ENCODE assay signal across 1 cellular context in the genomic region with DNA sequence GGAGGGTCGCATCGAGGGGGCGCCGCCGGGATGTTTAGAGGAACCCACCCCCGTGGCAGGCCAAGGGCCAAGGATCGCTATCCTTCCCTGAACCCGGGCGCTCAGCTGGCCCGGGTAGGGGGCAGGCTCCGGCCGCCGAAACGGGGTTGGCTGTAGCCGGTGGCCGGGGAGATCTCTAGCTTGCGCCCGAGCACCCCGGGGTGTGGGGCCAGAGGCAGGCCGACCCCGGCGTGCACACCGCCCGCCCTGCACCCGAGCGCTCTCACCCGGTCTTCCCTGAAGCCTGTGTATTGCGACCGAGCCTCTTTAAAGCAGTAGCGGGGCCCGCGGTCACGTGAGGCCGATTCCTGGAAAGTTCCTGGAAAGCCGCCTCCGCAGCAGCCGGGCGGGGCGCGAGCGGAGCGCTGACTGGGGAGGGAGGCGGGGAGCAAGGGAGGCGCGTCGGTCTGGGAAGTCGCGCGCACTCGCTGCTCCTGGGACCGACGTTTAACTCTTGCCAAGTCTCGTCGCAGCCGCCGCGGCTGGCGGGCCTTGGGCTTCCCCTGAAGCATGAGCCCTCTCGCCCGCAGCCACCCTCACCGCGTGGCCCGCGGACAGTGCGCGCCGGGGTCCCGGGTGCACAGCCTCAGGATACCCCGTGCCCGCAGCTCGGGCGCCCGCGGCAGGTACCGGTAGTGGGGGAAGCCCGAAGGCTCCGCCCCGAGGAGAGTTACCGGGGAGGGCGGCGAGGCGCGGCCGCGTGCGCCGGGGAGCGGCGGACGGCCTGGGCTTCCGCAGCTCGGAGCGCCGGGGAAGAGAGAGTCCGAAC.
TF ChIP-seq lines count a peak whose summit lies in the region.

No MANE protein-coding gene starts in this region.

TF ChIP-seq in WTC11, 78 proteins besides CTCF, POLR2A, EP300 and RAD21 (continued from another document and continues in another):
- TF ChIP-seq, protein P1, sequence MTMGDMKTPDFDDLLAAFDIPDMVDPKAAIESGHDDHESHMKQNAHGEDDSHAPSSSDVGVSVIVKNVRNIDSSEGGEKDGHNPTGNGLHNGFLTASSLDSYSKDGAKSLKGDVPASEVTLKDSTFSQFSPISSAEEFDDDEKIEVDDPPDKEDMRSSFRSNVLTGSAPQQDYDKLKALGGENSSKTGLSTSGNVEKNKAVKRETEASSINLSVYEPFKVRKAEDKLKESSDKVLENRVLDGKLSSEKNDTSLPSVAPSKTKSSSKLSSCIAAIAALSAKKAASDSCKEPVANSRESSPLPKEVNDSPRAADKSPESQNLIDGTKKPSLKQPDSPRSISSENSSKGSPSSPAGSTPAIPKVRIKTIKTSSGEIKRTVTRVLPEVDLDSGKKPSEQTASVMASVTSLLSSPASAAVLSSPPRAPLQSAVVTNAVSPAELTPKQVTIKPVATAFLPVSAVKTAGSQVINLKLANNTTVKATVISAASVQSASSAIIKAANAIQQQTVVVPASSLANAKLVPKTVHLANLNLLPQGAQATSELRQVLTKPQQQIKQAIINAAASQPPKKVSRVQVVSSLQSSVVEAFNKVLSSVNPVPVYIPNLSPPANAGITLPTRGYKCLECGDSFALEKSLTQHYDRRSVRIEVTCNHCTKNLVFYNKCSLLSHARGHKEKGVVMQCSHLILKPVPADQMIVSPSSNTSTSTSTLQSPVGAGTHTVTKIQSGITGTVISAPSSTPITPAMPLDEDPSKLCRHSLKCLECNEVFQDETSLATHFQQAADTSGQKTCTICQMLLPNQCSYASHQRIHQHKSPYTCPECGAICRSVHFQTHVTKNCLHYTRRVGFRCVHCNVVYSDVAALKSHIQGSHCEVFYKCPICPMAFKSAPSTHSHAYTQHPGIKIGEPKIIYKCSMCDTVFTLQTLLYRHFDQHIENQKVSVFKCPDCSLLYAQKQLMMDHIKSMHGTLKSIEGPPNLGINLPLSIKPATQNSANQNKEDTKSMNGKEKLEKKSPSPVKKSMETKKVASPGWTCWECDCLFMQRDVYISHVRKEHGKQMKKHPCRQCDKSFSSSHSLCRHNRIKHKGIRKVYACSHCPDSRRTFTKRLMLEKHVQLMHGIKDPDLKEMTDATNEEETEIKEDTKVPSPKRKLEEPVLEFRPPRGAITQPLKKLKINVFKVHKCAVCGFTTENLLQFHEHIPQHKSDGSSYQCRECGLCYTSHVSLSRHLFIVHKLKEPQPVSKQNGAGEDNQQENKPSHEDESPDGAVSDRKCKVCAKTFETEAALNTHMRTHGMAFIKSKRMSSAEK (CRISPR knock-in tag; IDR thresholded peaks at IDR 0.05; ENCODE audit: borderline replicate concordance) = no peak
- TF ChIP-seq ZNF416 (CRISPR knock-in tag; IDR thresholded peaks at IDR 0.05) (no peak), MYBL2 (CRISPR knock-in tag; IDR thresholded peaks at IDR 0.05) (peak; percentile 66), ESRRA (CRISPR knock-in tag; IDR thresholded peaks at IDR 0.05; ENCODE audit: borderline replicate concordance) (no peak), ZBTB21 (CRISPR knock-in tag; IDR thresholded peaks at IDR 0.05; ENCODE audit: borderline replicate concordance) (no peak), NFE2L1 (CRISPR knock-in tag; IDR thresholded peaks at IDR 0.05) (no peak), FOXJ3 (CRISPR knock-in tag; IDR thresholded peaks at IDR 0.05; ENCODE audit: borderline replicate concordance) (no peak), ZNF219 (CRISPR knock-in tag; IDR thresholded peaks at IDR 0.05; ENCODE audit: borderline replicate concordance) (no peak), KAT7 (CRISPR knock-in tag; IDR thresholded peaks at IDR 0.05; ENCODE audit: borderline replicate concordance) (no peak; the same call in 1 of the 2 replicates), ATF1 (CRISPR knock-in tag; IDR thresholded peaks at IDR 0.05) (no peak), OVOL2 (CRISPR knock-in tag; IDR thresholded peaks at IDR 0.05; ENCODE audit: borderline replicate concordance) (no peak), CBFB (CRISPR knock-in tag; IDR thresholded peaks at IDR 0.05; ENCODE audit: low read depth) (no peak), TP53 (CRISPR knock-in tag; IDR thresholded peaks at IDR 0.05) (0 out of 2 replicates have a peak, but pooled peaks have one; percentile 55), TEAD1 (CRISPR knock-in tag; IDR thresholded peaks at IDR 0.05) (0 out of 2 replicates have a peak, but pooled peaks have one; percentile 11)
- TF ChIP-seq, protein P2, sequence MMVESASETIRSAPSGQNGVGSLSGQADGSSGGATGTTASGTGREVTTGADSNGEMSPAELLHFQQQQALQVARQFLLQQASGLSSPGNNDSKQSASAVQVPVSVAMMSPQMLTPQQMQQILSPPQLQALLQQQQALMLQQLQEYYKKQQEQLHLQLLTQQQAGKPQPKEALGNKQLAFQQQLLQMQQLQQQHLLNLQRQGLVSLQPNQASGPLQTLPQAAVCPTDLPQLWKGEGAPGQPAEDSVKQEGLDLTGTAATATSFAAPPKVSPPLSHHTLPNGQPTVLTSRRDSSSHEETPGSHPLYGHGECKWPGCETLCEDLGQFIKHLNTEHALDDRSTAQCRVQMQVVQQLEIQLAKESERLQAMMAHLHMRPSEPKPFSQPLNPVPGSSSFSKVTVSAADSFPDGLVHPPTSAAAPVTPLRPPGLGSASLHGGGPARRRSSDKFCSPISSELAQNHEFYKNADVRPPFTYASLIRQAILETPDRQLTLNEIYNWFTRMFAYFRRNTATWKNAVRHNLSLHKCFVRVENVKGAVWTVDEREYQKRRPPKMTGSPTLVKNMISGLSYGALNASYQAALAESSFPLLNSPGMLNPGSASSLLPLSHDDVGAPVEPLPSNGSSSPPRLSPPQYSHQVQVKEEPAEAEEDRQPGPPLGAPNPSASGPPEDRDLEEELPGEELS (CRISPR knock-in tag; IDR thresholded peaks at IDR 0.05) = peak; percentile 75; the same call in 1 of the 2 replicates
- TF ChIP-seq, protein P3, sequence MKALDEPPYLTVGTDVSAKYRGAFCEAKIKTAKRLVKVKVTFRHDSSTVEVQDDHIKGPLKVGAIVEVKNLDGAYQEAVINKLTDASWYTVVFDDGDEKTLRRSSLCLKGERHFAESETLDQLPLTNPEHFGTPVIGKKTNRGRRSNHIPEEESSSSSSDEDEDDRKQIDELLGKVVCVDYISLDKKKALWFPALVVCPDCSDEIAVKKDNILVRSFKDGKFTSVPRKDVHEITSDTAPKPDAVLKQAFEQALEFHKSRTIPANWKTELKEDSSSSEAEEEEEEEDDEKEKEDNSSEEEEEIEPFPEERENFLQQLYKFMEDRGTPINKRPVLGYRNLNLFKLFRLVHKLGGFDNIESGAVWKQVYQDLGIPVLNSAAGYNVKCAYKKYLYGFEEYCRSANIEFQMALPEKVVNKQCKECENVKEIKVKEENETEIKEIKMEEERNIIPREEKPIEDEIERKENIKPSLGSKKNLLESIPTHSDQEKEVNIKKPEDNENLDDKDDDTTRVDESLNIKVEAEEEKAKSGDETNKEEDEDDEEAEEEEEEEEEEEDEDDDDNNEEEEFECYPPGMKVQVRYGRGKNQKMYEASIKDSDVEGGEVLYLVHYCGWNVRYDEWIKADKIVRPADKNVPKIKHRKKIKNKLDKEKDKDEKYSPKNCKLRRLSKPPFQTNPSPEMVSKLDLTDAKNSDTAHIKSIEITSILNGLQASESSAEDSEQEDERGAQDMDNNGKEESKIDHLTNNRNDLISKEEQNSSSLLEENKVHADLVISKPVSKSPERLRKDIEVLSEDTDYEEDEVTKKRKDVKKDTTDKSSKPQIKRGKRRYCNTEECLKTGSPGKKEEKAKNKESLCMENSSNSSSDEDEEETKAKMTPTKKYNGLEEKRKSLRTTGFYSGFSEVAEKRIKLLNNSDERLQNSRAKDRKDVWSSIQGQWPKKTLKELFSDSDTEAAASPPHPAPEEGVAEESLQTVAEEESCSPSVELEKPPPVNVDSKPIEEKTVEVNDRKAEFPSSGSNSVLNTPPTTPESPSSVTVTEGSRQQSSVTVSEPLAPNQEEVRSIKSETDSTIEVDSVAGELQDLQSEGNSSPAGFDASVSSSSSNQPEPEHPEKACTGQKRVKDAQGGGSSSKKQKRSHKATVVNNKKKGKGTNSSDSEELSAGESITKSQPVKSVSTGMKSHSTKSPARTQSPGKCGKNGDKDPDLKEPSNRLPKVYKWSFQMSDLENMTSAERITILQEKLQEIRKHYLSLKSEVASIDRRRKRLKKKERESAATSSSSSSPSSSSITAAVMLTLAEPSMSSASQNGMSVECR (CRISPR knock-in tag; IDR thresholded peaks at IDR 0.05; ENCODE audit: borderline replicate concordance) = 0 out of 2 replicates have a peak, but pooled peaks have one; percentile 7
- TF ChIP-seq, protein P4, sequence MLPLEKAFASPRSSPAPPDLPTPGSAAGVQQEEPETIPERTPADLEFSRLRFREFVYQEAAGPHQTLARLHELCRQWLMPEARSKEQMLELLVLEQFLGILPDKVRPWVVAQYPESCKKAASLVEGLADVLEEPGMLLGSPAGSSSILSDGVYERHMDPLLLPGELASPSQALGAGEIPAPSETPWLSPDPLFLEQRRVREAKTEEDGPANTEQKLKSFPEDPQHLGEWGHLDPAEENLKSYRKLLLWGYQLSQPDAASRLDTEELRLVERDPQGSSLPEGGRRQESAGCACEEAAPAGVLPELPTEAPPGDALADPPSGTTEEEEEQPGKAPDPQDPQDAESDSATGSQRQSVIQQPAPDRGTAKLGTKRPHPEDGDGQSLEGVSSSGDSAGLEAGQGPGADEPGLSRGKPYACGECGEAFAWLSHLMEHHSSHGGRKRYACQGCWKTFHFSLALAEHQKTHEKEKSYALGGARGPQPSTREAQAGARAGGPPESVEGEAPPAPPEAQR (CRISPR knock-in tag; IDR thresholded peaks at IDR 0.05) = no peak
- TF ChIP-seq, protein P5, sequence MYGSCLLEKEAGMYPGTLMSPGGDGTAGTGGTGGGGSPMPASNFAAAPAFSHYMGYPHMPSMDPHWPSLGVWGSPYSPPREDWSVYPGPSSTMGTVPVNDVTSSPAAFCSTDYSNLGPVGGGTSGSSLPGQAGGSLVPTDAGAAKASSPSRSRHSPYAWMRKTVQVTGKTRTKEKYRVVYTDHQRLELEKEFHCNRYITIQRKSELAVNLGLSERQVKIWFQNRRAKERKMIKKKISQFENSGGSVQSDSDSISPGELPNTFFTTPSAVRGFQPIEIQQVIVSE (CRISPR knock-in tag; IDR thresholded peaks at IDR 0.05; ENCODE audit: borderline replicate concordance) = no peak
- TF ChIP-seq, protein P6, sequence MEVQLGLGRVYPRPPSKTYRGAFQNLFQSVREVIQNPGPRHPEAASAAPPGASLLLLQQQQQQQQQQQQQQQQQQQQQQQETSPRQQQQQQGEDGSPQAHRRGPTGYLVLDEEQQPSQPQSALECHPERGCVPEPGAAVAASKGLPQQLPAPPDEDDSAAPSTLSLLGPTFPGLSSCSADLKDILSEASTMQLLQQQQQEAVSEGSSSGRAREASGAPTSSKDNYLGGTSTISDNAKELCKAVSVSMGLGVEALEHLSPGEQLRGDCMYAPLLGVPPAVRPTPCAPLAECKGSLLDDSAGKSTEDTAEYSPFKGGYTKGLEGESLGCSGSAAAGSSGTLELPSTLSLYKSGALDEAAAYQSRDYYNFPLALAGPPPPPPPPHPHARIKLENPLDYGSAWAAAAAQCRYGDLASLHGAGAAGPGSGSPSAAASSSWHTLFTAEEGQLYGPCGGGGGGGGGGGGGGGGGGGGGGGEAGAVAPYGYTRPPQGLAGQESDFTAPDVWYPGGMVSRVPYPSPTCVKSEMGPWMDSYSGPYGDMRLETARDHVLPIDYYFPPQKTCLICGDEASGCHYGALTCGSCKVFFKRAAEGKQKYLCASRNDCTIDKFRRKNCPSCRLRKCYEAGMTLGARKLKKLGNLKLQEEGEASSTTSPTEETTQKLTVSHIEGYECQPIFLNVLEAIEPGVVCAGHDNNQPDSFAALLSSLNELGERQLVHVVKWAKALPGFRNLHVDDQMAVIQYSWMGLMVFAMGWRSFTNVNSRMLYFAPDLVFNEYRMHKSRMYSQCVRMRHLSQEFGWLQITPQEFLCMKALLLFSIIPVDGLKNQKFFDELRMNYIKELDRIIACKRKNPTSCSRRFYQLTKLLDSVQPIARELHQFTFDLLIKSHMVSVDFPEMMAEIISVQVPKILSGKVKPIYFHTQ (CRISPR knock-in tag; IDR thresholded peaks at IDR 0.05) = no peak
- TF ChIP-seq, protein P7, sequence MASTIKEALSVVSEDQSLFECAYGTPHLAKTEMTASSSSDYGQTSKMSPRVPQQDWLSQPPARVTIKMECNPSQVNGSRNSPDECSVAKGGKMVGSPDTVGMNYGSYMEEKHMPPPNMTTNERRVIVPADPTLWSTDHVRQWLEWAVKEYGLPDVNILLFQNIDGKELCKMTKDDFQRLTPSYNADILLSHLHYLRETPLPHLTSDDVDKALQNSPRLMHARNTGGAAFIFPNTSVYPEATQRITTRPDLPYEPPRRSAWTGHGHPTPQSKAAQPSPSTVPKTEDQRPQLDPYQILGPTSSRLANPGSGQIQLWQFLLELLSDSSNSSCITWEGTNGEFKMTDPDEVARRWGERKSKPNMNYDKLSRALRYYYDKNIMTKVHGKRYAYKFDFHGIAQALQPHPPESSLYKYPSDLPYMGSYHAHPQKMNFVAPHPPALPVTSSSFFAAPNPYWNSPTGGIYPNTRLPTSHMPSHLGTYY (CRISPR knock-in tag; IDR thresholded peaks at IDR 0.05) = no peak
- TF ChIP-seq, protein P8, sequence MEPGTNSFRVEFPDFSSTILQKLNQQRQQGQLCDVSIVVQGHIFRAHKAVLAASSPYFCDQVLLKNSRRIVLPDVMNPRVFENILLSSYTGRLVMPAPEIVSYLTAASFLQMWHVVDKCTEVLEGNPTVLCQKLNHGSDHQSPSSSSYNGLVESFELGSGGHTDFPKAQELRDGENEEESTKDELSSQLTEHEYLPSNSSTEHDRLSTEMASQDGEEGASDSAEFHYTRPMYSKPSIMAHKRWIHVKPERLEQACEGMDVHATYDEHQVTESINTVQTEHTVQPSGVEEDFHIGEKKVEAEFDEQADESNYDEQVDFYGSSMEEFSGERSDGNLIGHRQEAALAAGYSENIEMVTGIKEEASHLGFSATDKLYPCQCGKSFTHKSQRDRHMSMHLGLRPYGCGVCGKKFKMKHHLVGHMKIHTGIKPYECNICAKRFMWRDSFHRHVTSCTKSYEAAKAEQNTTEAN (CRISPR knock-in tag; IDR thresholded peaks at IDR 0.05) = no peak; the same call in 1 of the 2 replicates
- TF ChIP-seq, protein P9, sequence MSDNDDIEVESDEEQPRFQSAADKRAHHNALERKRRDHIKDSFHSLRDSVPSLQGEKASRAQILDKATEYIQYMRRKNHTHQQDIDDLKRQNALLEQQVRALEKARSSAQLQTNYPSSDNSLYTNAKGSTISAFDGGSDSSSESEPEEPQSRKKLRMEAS (CRISPR knock-in tag; IDR thresholded peaks at IDR 0.05) = no peak; the same call in 1 of the 2 replicates
- TF ChIP-seq, protein P10, sequence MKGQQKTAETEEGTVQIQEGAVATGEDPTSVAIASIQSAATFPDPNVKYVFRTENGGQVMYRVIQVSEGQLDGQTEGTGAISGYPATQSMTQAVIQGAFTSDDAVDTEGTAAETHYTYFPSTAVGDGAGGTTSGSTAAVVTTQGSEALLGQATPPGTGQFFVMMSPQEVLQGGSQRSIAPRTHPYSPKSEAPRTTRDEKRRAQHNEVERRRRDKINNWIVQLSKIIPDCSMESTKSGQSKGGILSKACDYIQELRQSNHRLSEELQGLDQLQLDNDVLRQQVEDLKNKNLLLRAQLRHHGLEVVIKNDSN (CRISPR knock-in tag; IDR thresholded peaks at IDR 0.05) = peak; percentile 98
- TF ChIP-seq, protein P11, sequence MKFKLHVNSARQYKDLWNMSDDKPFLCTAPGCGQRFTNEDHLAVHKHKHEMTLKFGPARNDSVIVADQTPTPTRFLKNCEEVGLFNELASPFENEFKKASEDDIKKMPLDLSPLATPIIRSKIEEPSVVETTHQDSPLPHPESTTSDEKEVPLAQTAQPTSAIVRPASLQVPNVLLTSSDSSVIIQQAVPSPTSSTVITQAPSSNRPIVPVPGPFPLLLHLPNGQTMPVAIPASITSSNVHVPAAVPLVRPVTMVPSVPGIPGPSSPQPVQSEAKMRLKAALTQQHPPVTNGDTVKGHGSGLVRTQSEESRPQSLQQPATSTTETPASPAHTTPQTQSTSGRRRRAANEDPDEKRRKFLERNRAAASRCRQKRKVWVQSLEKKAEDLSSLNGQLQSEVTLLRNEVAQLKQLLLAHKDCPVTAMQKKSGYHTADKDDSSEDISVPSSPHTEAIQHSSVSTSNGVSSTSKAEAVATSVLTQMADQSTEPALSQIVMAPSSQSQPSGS (CRISPR knock-in tag; IDR thresholded peaks at IDR 0.05; ENCODE audit: borderline replicate concordance, low read depth) = no peak
